Comparison of ENCODE assay signal across 8 cellular contexts in the genomic region with DNA sequence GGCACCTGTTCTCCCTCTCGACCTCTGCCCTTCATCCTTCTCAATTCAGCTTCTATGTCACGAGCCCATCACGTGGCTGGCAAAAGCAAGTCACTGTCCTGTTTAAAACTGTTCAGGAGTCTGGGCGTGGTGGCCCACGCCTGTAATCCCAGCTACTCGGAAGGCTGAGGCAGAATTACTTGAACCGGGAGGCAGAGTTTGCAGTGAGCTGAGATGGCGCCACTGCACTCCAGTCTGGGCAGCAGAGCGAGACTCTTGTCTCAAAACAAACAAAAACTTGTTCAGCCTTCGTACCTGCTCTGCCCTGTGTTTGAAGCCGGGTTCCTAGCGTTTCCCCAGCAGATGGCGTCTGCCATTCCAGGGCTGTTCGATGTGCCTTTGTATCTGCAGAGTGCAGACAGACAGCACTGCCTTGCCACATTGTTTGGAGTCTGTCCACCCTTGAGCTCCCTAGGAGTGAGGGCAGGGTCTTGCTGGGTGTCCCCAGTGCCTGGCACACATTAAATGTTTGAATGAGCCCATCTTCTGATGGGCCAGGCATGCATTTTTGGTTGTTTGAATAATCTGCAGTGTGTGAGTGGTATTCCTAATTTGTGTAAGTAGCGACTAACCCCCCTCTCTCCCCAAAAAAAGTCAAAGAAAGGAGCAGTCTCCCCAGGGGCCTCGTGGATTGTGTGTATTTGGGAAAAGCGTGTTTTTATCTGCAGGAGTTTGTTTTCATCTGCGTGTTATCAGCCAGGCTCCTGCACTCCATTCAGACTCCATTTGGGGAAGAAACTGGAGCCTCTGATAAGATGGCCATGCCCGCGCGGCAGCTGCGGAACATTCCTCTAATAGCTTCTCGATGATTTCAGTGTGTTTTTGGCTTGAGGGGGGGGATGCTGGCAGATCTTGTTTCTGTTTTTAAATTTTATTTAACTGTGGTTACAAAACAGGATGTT.
DNase-seq lines count a peak whose midpoint lies in the region; ATAC-seq and TF ChIP-seq lines count a peak whose summit lies in the region.

No MANE protein-coding gene starts in this region.

- H4K20me1 ChIP-seq in DOHH2 (ENCODE audit: control insufficient read depth, insufficient read depth, low read depth, low read length) (peaks cover 11% of the 10 kb centered on the region), neural progenitor cell (ENCODE audit: low read depth) (peaks cover 22% of the 10 kb centered on the region)

- peaks cover 3% of the 10 kb centered on the region; the same call in 1 of the 2 replicates for H3F3A ChIP-seq in DOHH2 (ENCODE audit: control insufficient read depth, insufficient read depth)
- peaks cover 5% of the 10 kb centered on the region for H3F3A ChIP-seq in neural progenitor cell (ENCODE audit: low read depth)

- H3K27me3 Mint-ChIP-seq in neural progenitor cell (ENCODE audit: insufficient read depth, low read depth) = peaks cover 5% of the 10 kb centered on the region

- H3K79me2 ChIP-seq in DOHH2 (ENCODE audit: control insufficient read depth, low read length) (peaks cover 61% of the 10 kb centered on the region), neural progenitor cell (ENCODE audit: low read depth) (peaks cover 63% of the 10 kb centered on the region)

- H3K36me3 Mint-ChIP-seq in neural progenitor cell = peaks cover 25% of the 10 kb centered on the region

- 55% methylated on average over 14 to 20 of the region's 23 CpGs for WGBS in esophagus squamous epithelium, 2 donors

- H3K27me3 ChIP-seq in DOHH2 (ENCODE audit: control insufficient read depth, low read length) = no peaks in the 10 kb centered on the region
- H3K27me3 ChIP-seq in esophagus squamous epithelium = no peaks in the 10 kb centered on the region
- no peaks in the 10 kb centered on the region for H3K27me3 ChIP-seq in neural progenitor cell

- H2AFZ ChIP-seq in neural progenitor cell (replicated peaks) = no peak overlapping the region

- TF ChIP-seq POLR2A in esophagus squamous epithelium (IDR thresholded peaks at IDR 0.05) = no peak

- TF ChIP-seq CTCF in DOHH2 (IDR thresholded peaks at IDR 0.05; ENCODE audit: low read depth, low read length, poor library complexity, severe bottlenecking) (peak; percentile 32), esophagus squamous epithelium (IDR thresholded peaks at IDR 0.05) (peak in 3 of 6 experiments; percentile 9 to 43 (median 27)), neural progenitor cell (IDR thresholded peaks at IDR 0.05) (peak; percentile 74)

- H3K9me3 ChIP-seq in DOHH2 (ENCODE audit: control insufficient read depth, insufficient read depth, low read length) (no peaks in the 10 kb centered on the region), esophagus squamous epithelium (no peaks in the 10 kb centered on the region), neural progenitor cell (ENCODE audit: low read depth) (no peaks in the 10 kb centered on the region)

- no peak overlapping the region for H3K4me3 ChIP-seq in DOHH2 (ENCODE audit: low read length)
- peak overlapping the region in 1 of 4 donors; percentile 18 for H3K4me3 ChIP-seq in esophagus squamous epithelium
- no peak overlapping the region for H3K4me3 ChIP-seq in neural progenitor cell

- in situ Hi-C loops in SK-MEL-5 (cut with HindIII; ENCODE audit: low pct_unique_long_range_greater_than_20kb, low sequenced_read_pairs) = no loop called here

- peaks cover 17% of the 10 kb centered on the region for H3K4me1 Mint-ChIP-seq in neural progenitor cell

- ATAC-seq in GM19035 (IDR thresholded peaks at IDR 0.05; ENCODE audit: unreplicated experiment) (no peak), GM18858 (IDR thresholded peaks at IDR 0.05; ENCODE audit: unreplicated experiment) (no peak)

- peak in 72 of 76 experiments; percentile 11 to 77 (median 58) for DNase-seq in HUDEP-2 (lab: John Stamatoyannopoulos, UW; ENCODE audit: unreplicated experiment in 76 of 76)
- DNase-seq in SK-MEL-5 (ENCODE audit: low read depth, low spot score) = peak; percentile 81
- no peak for DNase-seq in esophagus squamous epithelium (lab: John Stamatoyannopoulos, UW)
- peak; percentile 71 for DNase-seq in neural progenitor cell (ENCODE audit: low spot score)
- DNase-seq in superior temporal gyrus (ENCODE audit: extremely low spot score) = no peak

- H3K27ac ChIP-seq in DOHH2 (ENCODE audit: low read depth, low read length) (no peak overlapping the region), esophagus squamous epithelium (peak overlapping the region; percentile 44 to 70 (median 60)), neural progenitor cell (no peak overlapping the region)

- H3K36me3 ChIP-seq in DOHH2 (ENCODE audit: control insufficient read depth, low read length) (peaks cover 64% of the 10 kb centered on the region), esophagus squamous epithelium (peaks cover 0 to 79% (median 8%) of the 10 kb centered on the region in 3 donors), neural progenitor cell (peaks cover 3% of the 10 kb centered on the region)

- no peaks in the 10 kb centered on the region for H3K9me2 ChIP-seq in DOHH2 (replicated peaks; ENCODE audit: control insufficient read depth, low read length)

- H3K4me3 Mint-ChIP-seq in neural progenitor cell = no peak overlapping the region

- H3K4me1 ChIP-seq in DOHH2 (ENCODE audit: control insufficient read depth, low read length) = 0 out of 2 replicates have a peak, but pooled peaks cover 4% of the 10 kb centered on the region
- H3K4me1 ChIP-seq in esophagus squamous epithelium = peaks cover 0 to 22% (median 10%) of the 10 kb centered on the region in 3 donors
- peaks cover 3% of the 10 kb centered on the region for H3K4me1 ChIP-seq in neural progenitor cell

- intact Hi-C loops in esophagus squamous epithelium (cut with DNase I) = no loop called here

- no peaks in the 10 kb centered on the region for H3K9me3 Mint-ChIP-seq in neural progenitor cell

- H3K9ac ChIP-seq in neural progenitor cell = no peak overlapping the region

- H3K4me2 ChIP-seq in DOHH2 (ENCODE audit: low read length) (no peak overlapping the region), neural progenitor cell (no peak overlapping the region)

- peak overlapping the region; percentile 81 for H3K27ac Mint-ChIP-seq in neural progenitor cell

Comparison
In these comparisons a context has a peak if more than half of its experiments do, and no peak if none do; other contexts are left out.
1. H3K27ac ChIP-seq: peak in esophagus squamous epithelium (4 of 4); none in DOHH2 (single experiment) and neural progenitor cell (single experiment).
2. DNase-seq: peak in HUDEP-2 (72 of 76), SK-MEL-5 (single experiment) and neural progenitor cell (single experiment); none in esophagus squamous epithelium (single experiment) and superior temporal gyrus (single experiment).